ENCODE assay signal across 1 cellular context in genomic region chr18:12595571-12596255, GRCh38.
A peak's percentile ranks its signal among the peaks of the same experiment; 100 is the strongest.
TF ChIP-seq lines count a peak whose summit lies in the region.

No MANE protein-coding gene starts in this region.

TF ChIP-seq in HepG2, 621 proteins besides CTCF, POLR2A, EP300 and RAD21 (continued from another document and continues in another):
- no peak for TF ChIP-seq PRDM10 (CRISPR knock-in tag; IDR thresholded peaks at IDR 0.05; ENCODE audit: low read depth)
- TF ChIP-seq ZNF577 (CRISPR knock-in tag; IDR thresholded peaks at IDR 0.05; ENCODE audit: borderline replicate concordance, low read depth), result no peak
- TF ChIP-seq, protein P1, sequence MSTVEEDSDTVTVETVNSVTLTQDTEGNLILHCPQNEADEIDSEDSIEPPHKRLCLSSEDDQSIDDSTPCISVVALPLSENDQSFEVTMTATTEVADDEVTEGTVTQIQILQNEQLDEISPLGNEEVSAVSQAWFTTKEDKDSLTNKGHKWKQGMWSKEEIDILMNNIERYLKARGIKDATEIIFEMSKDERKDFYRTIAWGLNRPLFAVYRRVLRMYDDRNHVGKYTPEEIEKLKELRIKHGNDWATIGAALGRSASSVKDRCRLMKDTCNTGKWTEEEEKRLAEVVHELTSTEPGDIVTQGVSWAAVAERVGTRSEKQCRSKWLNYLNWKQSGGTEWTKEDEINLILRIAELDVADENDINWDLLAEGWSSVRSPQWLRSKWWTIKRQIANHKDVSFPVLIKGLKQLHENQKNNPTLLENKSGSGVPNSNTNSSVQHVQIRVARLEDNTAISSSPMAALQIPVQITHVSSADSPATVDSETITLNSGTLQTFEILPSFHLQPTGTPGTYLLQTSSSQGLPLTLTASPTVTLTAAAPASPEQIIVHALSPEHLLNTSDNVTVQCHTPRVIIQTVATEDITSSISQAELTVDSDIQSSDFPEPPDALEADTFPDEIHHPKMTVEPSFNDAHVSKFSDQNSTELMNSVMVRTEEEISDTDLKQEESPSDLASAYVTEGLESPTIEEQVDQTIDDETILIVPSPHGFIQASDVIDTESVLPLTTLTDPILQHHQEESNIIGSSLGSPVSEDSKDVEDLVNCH (CRISPR knock-in tag; IDR thresholded peaks at IDR 0.05), result no peak
- no peak for TF ChIP-seq HOXA9 (CRISPR knock-in tag; IDR thresholded peaks at IDR 0.05; ENCODE audit: borderline replicate concordance)
- TF ChIP-seq MXD1 (CRISPR knock-in tag; IDR thresholded peaks at IDR 0.05), result no peak
- peak; percentile 48; the same call in 1 of the 2 replicates for TF ChIP-seq THAP11 (CRISPR knock-in tag; IDR thresholded peaks at IDR 0.05)
- no peak for TF ChIP-seq ZSCAN9 (CRISPR knock-in tag; IDR thresholded peaks at IDR 0.05; ENCODE audit: borderline replicate concordance)
- no peak for TF ChIP-seq EEA1 (CRISPR knock-in tag; IDR thresholded peaks at IDR 0.05; ENCODE audit: borderline replicate concordance)
- no peak for TF ChIP-seq ETS1 (CRISPR knock-in tag; IDR thresholded peaks at IDR 0.05)
- TF ChIP-seq IKZF4 (CRISPR knock-in tag; IDR thresholded peaks at IDR 0.05; ENCODE audit: borderline replicate concordance, low read depth, not compliant biosample characterization), result no peak
- peak; percentile 55; the same call in 1 of the 2 replicates for TF ChIP-seq TCF7 (IDR thresholded peaks at IDR 0.05; ENCODE audit: low read depth)
- TF ChIP-seq MAFK (conservative IDR thresholded peaks at IDR 0.05 in 1 of 2, IDR thresholded peaks at IDR 0.05 in 1 of 2; ENCODE audit: low read length in 2 of 2), result no peak
- no peak for TF ChIP-seq SIN3B (IDR thresholded peaks at IDR 0.05; ENCODE audit: low read length)
- no peak for TF ChIP-seq ZNF766 (CRISPR knock-in tag; IDR thresholded peaks at IDR 0.05; ENCODE audit: borderline replicate concordance)
- no peak for TF ChIP-seq FOXM1 (CRISPR knock-in tag; IDR thresholded peaks at IDR 0.05)
- TF ChIP-seq ZNF460 (CRISPR knock-in tag; IDR thresholded peaks at IDR 0.05; ENCODE audit: borderline replicate concordance), result no peak
- no peak for TF ChIP-seq MEIS1 (CRISPR knock-in tag; IDR thresholded peaks at IDR 0.05; ENCODE audit: borderline replicate concordance)
- TF ChIP-seq CSRNP2 (CRISPR knock-in tag; conservative IDR thresholded peaks at IDR 0.05; ENCODE audit: low read depth), result no peak
- TF ChIP-seq ZNF225 (CRISPR knock-in tag; IDR thresholded peaks at IDR 0.05), result no peak
- TF ChIP-seq AHR (CRISPR knock-in tag; IDR thresholded peaks at IDR 0.05), result no peak
- TF ChIP-seq PLSCR1 (CRISPR knock-in tag; IDR thresholded peaks at IDR 0.05; ENCODE audit: borderline replicate concordance), result no peak
- no peak for TF ChIP-seq ZNF816 (CRISPR knock-in tag; IDR thresholded peaks at IDR 0.05; ENCODE audit: borderline replicate concordance)
- TF ChIP-seq E2F1 (CRISPR knock-in tag; IDR thresholded peaks at IDR 0.05), result no peak
- TF ChIP-seq IRX3 (CRISPR knock-in tag; IDR thresholded peaks at IDR 0.05; ENCODE audit: borderline replicate concordance, low read depth), result no peak
- no peak for TF ChIP-seq ZBTB46 (CRISPR knock-in tag; IDR thresholded peaks at IDR 0.05; ENCODE audit: borderline replicate concordance)
- no peak for TF ChIP-seq ZBTB33 (CRISPR knock-in tag; IDR thresholded peaks at IDR 0.05)
- TF ChIP-seq CENPX (CRISPR knock-in tag; IDR thresholded peaks at IDR 0.05), result no peak
- no peak for TF ChIP-seq SOX6 (IDR thresholded peaks at IDR 0.05)
- TF ChIP-seq SOX6 (CRISPR knock-in tag; IDR thresholded peaks at IDR 0.05), result peak; percentile 97
- TF ChIP-seq, protein P2, sequence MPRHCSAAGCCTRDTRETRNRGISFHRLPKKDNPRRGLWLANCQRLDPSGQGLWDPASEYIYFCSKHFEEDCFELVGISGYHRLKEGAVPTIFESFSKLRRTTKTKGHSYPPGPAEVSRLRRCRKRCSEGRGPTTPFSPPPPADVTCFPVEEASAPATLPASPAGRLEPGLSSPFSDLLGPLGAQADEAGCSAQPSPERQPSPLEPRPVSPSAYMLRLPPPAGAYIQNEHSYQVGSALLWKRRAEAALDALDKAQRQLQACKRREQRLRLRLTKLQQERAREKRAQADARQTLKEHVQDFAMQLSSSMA (CRISPR knock-in tag; IDR thresholded peaks at IDR 0.05), result no peak
- no peak for TF ChIP-seq AKAP8 (CRISPR knock-in tag; IDR thresholded peaks at IDR 0.05)
- no peak for TF ChIP-seq KDM5B (CRISPR knock-in tag; IDR thresholded peaks at IDR 0.05; ENCODE audit: borderline replicate concordance)
- no peak for TF ChIP-seq HOXA7 (CRISPR knock-in tag; IDR thresholded peaks at IDR 0.05)
- TF ChIP-seq KMT2B (CRISPR knock-in tag; IDR thresholded peaks at IDR 0.05), result no peak
- TF ChIP-seq TSC22D2 (CRISPR knock-in tag; IDR thresholded peaks at IDR 0.05; ENCODE audit: borderline replicate concordance), result no peak
- TF ChIP-seq SRY (CRISPR knock-in tag; IDR thresholded peaks at IDR 0.05), result no peak
- peak; percentile 78; the same call in 1 of the 2 replicates for TF ChIP-seq RORA (CRISPR knock-in tag; IDR thresholded peaks at IDR 0.05)
- TF ChIP-seq SRF (IDR thresholded peaks at IDR 0.05; ENCODE audit: low read depth, low read length), result no peak
- TF ChIP-seq ATAD3A (CRISPR knock-in tag; IDR thresholded peaks at IDR 0.05), result no peak
- TF ChIP-seq, protein P3, sequence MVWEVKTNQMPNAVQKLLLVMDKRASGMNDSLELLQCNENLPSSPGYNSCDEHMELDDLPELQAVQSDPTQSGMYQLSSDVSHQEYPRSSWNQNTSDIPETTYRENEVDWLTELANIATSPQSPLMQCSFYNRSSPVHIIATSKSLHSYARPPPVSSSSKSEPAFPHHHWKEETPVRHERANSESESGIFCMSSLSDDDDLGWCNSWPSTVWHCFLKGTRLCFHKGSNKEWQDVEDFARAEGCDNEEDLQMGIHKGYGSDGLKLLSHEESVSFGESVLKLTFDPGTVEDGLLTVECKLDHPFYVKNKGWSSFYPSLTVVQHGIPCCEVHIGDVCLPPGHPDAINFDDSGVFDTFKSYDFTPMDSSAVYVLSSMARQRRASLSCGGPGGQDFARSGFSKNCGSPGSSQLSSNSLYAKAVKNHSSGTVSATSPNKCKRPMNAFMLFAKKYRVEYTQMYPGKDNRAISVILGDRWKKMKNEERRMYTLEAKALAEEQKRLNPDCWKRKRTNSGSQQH (CRISPR knock-in tag; IDR thresholded peaks at IDR 0.05; ENCODE audit: low read depth), result no peak
- no peak for TF ChIP-seq ZFP62 (CRISPR knock-in tag; IDR thresholded peaks at IDR 0.05)
- TF ChIP-seq NFIC (IDR thresholded peaks at IDR 0.05; ENCODE audit: low read length), result peak; percentile 83
- no peak for TF ChIP-seq ZNF253 (CRISPR knock-in tag; IDR thresholded peaks at IDR 0.05; ENCODE audit: borderline replicate concordance)
- TF ChIP-seq RFXAP (CRISPR knock-in tag; IDR thresholded peaks at IDR 0.05; ENCODE audit: borderline replicate concordance), result no peak
- no peak for TF ChIP-seq KLF13 (CRISPR knock-in tag; IDR thresholded peaks at IDR 0.05)
